Comparison of ENCODE assay signal across 9 cellular contexts in the genomic region with DNA sequence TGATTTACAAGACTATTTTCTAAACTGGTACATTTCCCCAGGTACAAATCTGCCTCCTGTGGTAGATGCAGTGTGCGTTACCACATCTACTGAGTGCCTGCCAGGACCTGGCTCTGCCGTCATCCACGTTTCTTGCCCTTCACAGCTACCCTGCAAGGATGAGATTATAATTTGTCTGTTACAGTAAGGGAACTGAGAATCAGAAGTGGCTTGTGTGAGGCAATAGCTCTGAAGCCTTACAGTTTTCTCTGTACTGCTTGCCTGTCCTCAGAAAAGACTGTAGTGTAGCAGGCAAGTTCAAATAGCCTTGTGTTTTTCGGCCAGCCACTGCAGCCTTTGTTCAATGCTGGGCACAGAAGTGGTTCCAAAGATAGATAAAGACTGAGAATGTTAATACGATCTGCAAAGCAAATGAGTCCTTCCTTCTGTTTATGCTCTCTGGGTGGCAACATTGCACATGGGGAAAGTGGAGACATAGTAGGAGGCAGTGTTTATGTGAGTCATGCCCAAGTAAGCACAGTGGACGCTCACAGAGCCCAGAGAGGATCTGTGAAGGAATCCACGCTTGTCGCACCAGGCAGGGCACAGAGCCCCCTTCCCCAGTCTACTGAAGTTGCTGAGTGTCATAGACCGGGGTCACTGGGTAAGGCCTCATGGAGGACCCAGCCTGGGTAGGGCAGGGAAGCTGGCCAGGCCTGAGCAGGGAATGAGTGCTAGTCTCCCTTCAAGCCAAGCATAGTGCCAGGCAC. TPM values are rescaled to one million over a fixed set of nuclear protein-coding genes. Genes with fewer than 3 reads are reported as not detected.
DNase-seq lines count a peak whose midpoint lies in the region; TF ChIP-seq lines count a peak whose summit lies in the region.
"Had no signal": no experiment of that assay in that cellular context is flagged by ENCODE, and none has a peak within 500 bp of the region (broad histone marks: within the 10 kb centered on the region; RNA-seq: fewer than 3 reads in every experiment).

No MANE protein-coding gene starts in this region.

- peak; percentile 88 for DNase-seq in HT1080 (ENCODE audit: low read depth)
- peak; percentile 89 for DNase-seq in adipocyte (ENCODE audit: low read depth)
- DNase-seq in right atrium auricular region (ENCODE audit: low spot score) = peak; percentile 68
- peak in 25 of 49 donors; percentile 17 to 71 (median 38) for DNase-seq in substantia nigra (lab: John Stamatoyannopoulos, UW)
- no peak for DNase-seq in stimulated activated CD4-positive, alpha-beta T cell treated with anti-CD3 and anti-CD28 coated beads, Interleukin-4, amount 100 ng/mL, for 24 hours
- no peak for DNase-seq in NCI-H187 treated with DMSO at 0.1 percent for 48 hours (lab: John Stamatoyannopoulos, UW)
- no peak for DNase-seq in HK-2 (ENCODE audit: unreplicated experiment)
- DNase-seq in GDM1 (lab: John Stamatoyannopoulos, UW) = no peak
- DNase-seq: stimulated activated naive B cell treated with anti-CD40 and anti-IgM and Interleukin-4, amounts not matched to agents 10 μg/mL and 1 μg/mL and 100 μg/mL, for 72 hours had no signal

- H3K36me3 ChIP-seq in adipocyte (ENCODE audit: control insufficient read depth, insufficient read depth, low read length, severe bottlenecking) (peaks cover 13% of the 10 kb centered on the region), right atrium auricular region (peaks cover 14% of the 10 kb centered on the region)

- H3K9ac ChIP-seq in adipocyte (ENCODE audit: low read length) = peak overlapping the region; percentile 38

- H3K9me3 ChIP-seq in adipocyte (ENCODE audit: control insufficient read depth, low read length) (no peaks in the 10 kb centered on the region), right atrium auricular region (no peaks in the 10 kb centered on the region)

- H3K4me3 ChIP-seq in adipocyte (ENCODE audit: low read length) (peak overlapping the region; percentile 4), right atrium auricular region (no peak overlapping the region)

- no peaks in the 10 kb centered on the region for H3K27me3 ChIP-seq in adipocyte (replicated peaks; ENCODE audit: control insufficient read depth, insufficient read depth, low read length)
- H3K27me3 ChIP-seq in right atrium auricular region = no peaks in the 10 kb centered on the region

- TF ChIP-seq CTCF in right atrium auricular region (IDR thresholded peaks at IDR 0.05) = no peak

- H3K27ac ChIP-seq in right atrium auricular region (peak overlapping the region; percentile 88 to 96), substantia nigra (ENCODE audit: low read depth, low read length, poor library complexity, severe bottlenecking) (peak overlapping the region; percentile 68)

- peaks cover 40% of the 10 kb centered on the region for H3K4me1 ChIP-seq in adipocyte (ENCODE audit: control insufficient read depth, insufficient read depth, low read length)
- H3K4me1 ChIP-seq in right atrium auricular region = peaks cover 0 to 85% of the 10 kb centered on the region in 2 donors

RNA-seq across cellular contexts. Expression of a gene that starts 49.1 kb away (rescaled TPM):
- total RNA-seq in HT1080 (2014; rRNA removed; shearing (Covaris generic)) = 254 and 314 TPM in 2 replicates
- 177 and 224 TPM in 2 replicates for polyA plus RNA-seq in HT1080 (2015; cell fraction: cytosol; rRNA removed)
- 244 and 254 TPM in 2 replicates for polyA plus RNA-seq in HT1080 (2015; cell fraction: nucleus; rRNA removed)
- 10 to 100 TPM; 77.6 to 84.5 TPM for total RNA-seq in right atrium auricular region

Comparison
In these comparisons a context has a peak if more than half of its experiments do, and no peak if none do; other contexts are left out.
1. DNase-seq: peak in HT1080 (single experiment), adipocyte (single experiment), right atrium auricular region (single experiment) and substantia nigra (25 of 49); none in stimulated activated CD4-positive, alpha-beta T cell treated with anti-CD3 and anti-CD28 coated beads, Interleukin-4, amount 100 ng/mL, for 24 hours (single experiment), NCI-H187 treated with DMSO at 0.1 percent for 48 hours (single experiment), HK-2 (single experiment) and GDM1 (single experiment).